8 cellular contexts compared by ENCODE assay signal in genomic region chr14:39169541-39169900, GRCh38. TPM values are rescaled to one million over a fixed set of nuclear protein-coding genes. Genes with fewer than 3 reads are reported as not detected.
DNase-seq lines count a peak whose midpoint lies in the region; FAIRE-seq and TF ChIP-seq lines count a peak whose summit lies in the region.

No MANE protein-coding gene starts in this region.

- FAIRE-seq in GM19239 (lab: Jason Lieb, UNC): no peak

- intact Hi-C loops in A673 (cut with micrococcal nuclease; ENCODE audit: unreplicated experiment): no loop called here

- H3K4me3 ChIP-seq in A673 (ENCODE audit: low read depth, low read length, poor library complexity, severe bottlenecking): peak overlapping the region; percentile 81
- H3K4me3 ChIP-seq in SJCRH30: peak overlapping the region; percentile 90
- H3K4me3 ChIP-seq in esophagus (ENCODE audit: low read depth in 1 of 2, low read length in 2 of 2): peak overlapping the region; percentile 89 to 95

- BruUV-seq in A673 (replicated peaks; lab: Mats Ljungman, UMichigan): no TSS peak

- H3K4me1 Mint-ChIP-seq in neural crest cell: peaks cover 33% of the 10 kb centered on the region

- H3K4me3 Mint-ChIP-seq in neural crest cell: peak overlapping the region; percentile 95

- no peaks in the 10 kb centered on the region for H3K36me3 Mint-ChIP-seq in neural crest cell (ENCODE audit: low read depth)

- POLR2A ChIA-PET in A673 (lab: Charles Lee; ENCODE audit: low non-redundant PET): no interaction called here

- no peaks in the 10 kb centered on the region for H3K27me3 ChIP-seq in A673 (replicated peaks; ENCODE audit: insufficient read depth, low read depth, low read length, poor library complexity)
- no peaks in the 10 kb centered on the region for H3K27me3 ChIP-seq in SJCRH30
- no peaks in the 10 kb centered on the region for H3K27me3 ChIP-seq in esophagus (ENCODE audit: control insufficient read depth in 1 of 2, insufficient read depth in 2 of 2, low read length in 2 of 2)

- H3K9me3 ChIP-seq in A673 (ENCODE audit: low read depth, low read length, poor library complexity, severe bottlenecking) (no peaks in the 10 kb centered on the region), SJCRH30 (replicated peaks) (no peaks in the 10 kb centered on the region), esophagus (ENCODE audit: control insufficient read depth in 2 of 2, insufficient read depth in 1 of 2, low read depth in 1 of 2, low read length in 1 of 2) (no peaks in the 10 kb centered on the region)

- H3K27ac Mint-ChIP-seq in neural crest cell (ENCODE audit: unreplicated experiment): peak overlapping the region; percentile 99

- no peak for TF ChIP-seq CTCF in A673 (conservative IDR thresholded peaks at IDR 0.05; ENCODE audit: low read depth, low read length)
- no peak for TF ChIP-seq CTCF in neural crest cell (conservative IDR thresholded peaks at IDR 0.05)

- no peaks in the 10 kb centered on the region for H3K9me3 Mint-ChIP-seq in neural crest cell

- DNase-seq in A673 (ENCODE audit: low spot score) (no peak), GM19239 (ENCODE audit: insufficient read length, low spot score) (peak; percentile 7), SJCRH30 (no peak), neural crest cell (ENCODE audit: low read depth, low spot score) (no peak), D341Med (ENCODE audit: low spot score) (no peak), EL (no peak), H4 (ENCODE audit: low spot score) (no peak)

- H3K4me1 ChIP-seq in A673 (ENCODE audit: insufficient read depth, low read length, poor library complexity, severe bottlenecking) (peaks cover 18% of the 10 kb centered on the region), SJCRH30 (peaks cover 10% of the 10 kb centered on the region; the same call in 1 of the 2 replicates), esophagus (ENCODE audit: control insufficient read depth in 2 of 2, insufficient read depth in 2 of 2, low read length in 1 of 2) (no peaks in the 10 kb centered on the region)

- no peaks in the 10 kb centered on the region for H3K27me3 Mint-ChIP-seq in neural crest cell (ENCODE audit: low read depth)

- H3K27ac ChIP-seq in A673 (ENCODE audit: low read depth, low read length, poor library complexity, severe bottlenecking) (peak overlapping the region; percentile 91), SJCRH30 (peak overlapping the region; percentile 94), esophagus (ENCODE audit: low read depth in 2 of 2, low read length in 1 of 2) (peak overlapping the region; percentile 99 to 100)

- 0% methylated on average over 7 of the region's 7 CpGs for WGBS in esophagus, 2 donors

- CTCF ChIA-PET in A673 (lab: Charles Lee): no interaction called here

- H3K36me3 ChIP-seq in A673 (ENCODE audit: insufficient read depth, low read length, poor library complexity, severe bottlenecking) (no peaks in the 10 kb centered on the region), SJCRH30 (no peaks in the 10 kb centered on the region), esophagus (ENCODE audit: control insufficient read depth in 2 of 2, insufficient read depth in 2 of 2, low read length in 1 of 2) (peaks cover 0 to 2% of the 10 kb centered on the region in 2 donors)

RNA-seq across cellular contexts. Expression of gene TRAPPC6B, which starts 0.6 kb away (rescaled TPM):
- 25.8 and 27.0 TPM in 2 replicates for total RNA-seq in A673 (2021)
- total RNA-seq in SJCRH30 (2014; rRNA removed; shearing (Covaris generic)): 24.3 and 31.6 TPM in 2 replicates
- polyA plus RNA-seq in esophagus: 10 to 100 TPM; 10.3 to 11.5 TPM
- total RNA-seq in neural crest cell: 18.1 and 18.2 TPM in 2 replicates
- total RNA-seq in H4 (2014; rRNA removed; shearing (Covaris generic)): 6.7 and 12.0 TPM in 2 replicates

RNA-seq across cellular contexts. Expression of gene PNN, which starts 5.5 kb away (rescaled TPM):
- total RNA-seq in A673 (2021) (136 and 146 TPM in 2 replicates), neural crest cell (128 and 145 TPM in 2 replicates)
- 70.4 and 98.1 TPM in 2 replicates for total RNA-seq in SJCRH30 (2014; rRNA removed; shearing (Covaris generic))
- 10 to 100 TPM; 29.8 to 40.5 TPM for polyA plus RNA-seq in esophagus
- total RNA-seq in H4 (2014; rRNA removed; shearing (Covaris generic)): 17.2 and 23.1 TPM in 2 replicates

RNA-seq across cellular contexts. Expression of gene GEMIN2, which starts 55.4 kb away (rescaled TPM):
- total RNA-seq in A673 (2021) (27.7 and 32.7 TPM in 2 replicates), neural crest cell (35.8 and 37.9 TPM in 2 replicates)
- 60.0 and 73.6 TPM in 2 replicates for total RNA-seq in SJCRH30 (2014; rRNA removed; shearing (Covaris generic))
- 1 to 10 TPM; 6.2 to 8.9 TPM for polyA plus RNA-seq in esophagus
- 50.3 and 63.7 TPM in 2 replicates for total RNA-seq in H4 (2014; rRNA removed; shearing (Covaris generic))
